1 cellular context compared by ENCODE assay signal in the genomic region with DNA sequence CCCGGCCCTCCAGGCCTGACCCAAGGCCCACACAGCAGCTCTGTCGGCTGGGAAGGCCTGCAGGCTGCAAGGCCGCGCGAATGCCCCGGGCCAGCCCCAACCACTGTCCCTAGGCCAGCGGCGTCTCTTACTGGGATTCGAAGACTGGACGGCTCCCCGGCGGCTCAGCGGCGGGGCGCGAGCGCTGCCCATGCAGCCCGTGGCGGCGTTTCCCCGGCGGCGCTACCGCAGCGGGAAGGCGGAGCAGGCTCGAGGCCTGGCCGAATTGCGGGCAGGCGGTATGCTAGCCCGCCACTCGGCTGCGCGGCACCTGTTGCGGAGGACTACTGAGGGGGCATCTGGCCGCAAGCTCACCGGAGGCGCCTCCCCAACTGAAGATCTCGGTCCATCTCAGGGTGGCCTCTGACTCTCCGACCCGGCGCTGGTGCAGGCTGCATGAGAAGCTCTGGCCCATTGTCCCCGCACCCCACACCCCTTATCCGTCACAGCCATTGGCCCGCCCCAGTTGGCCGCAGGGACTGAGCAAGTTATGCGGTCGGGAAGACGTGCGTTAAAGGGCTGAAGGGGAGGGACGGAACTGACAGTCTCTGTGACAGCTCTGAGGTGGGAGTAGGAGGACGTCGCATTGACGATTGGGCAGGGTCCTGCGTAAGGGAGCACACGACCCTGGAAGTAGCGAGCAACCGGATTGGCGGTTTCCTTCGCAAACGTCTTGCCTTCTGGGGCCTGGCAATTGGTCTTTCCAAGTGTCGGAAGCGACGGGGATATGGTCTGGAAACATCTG.
TF ChIP-seq lines count a peak whose summit lies in the region.

No MANE protein-coding gene starts in this region.

TF ChIP-seq in liver, 16 proteins besides CTCF, POLR2A, EP300 and RAD21 (continued from another document):
- no peak for TF ChIP-seq REST (IDR thresholded peaks at IDR 0.05)
- TF ChIP-seq, protein P1, sequence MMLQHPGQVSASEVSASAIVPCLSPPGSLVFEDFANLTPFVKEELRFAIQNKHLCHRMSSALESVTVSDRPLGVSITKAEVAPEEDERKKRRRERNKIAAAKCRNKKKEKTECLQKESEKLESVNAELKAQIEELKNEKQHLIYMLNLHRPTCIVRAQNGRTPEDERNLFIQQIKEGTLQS (IDR thresholded peaks at IDR 0.05) = no peak
- TF ChIP-seq SP1 (IDR thresholded peaks at IDR 0.05) = no peak
- no peak for TF ChIP-seq ZBTB33 (IDR thresholded peaks at IDR 0.05)
- no peak for TF ChIP-seq RXRA (IDR thresholded peaks at IDR 0.05)
